ENCODE assay signal across 7 cellular contexts in the genomic region with DNA sequence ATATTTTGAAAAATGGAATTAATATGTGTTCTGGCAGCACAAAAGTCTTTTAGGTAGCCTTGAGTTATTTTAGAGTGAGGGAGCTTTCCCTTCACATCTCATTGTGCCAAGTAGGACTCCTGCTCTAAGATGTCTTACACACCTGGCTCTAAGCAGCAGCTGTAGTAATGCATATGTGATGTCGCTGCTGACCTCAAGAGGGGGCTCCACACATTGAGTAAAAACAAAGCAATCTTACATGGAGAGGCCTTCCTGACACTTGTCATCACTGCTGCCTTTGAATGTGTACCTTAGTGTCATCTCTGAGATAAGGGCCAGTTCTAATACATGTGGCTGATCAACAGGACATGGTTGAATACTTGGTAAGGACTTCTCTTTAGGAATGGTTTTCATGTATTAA.
A peak's percentile ranks its signal among the peaks of the same experiment; 100 is the strongest.
DNase-seq lines count a peak whose midpoint lies in the region; ATAC-seq and TF ChIP-seq lines count a peak whose summit lies in the region.

No MANE protein-coding gene starts in this region.

- H3K27me3 ChIP-seq in esophagus muscularis mucosa = no peaks in the 10 kb centered on the region

- intact Hi-C loops in esophagus muscularis mucosa (cut with DNase I) = no loop called here

- TF ChIP-seq CTCF in esophagus muscularis mucosa (IDR thresholded peaks at IDR 0.05) = peak in 1 of 3 experiments; percentile 33

- 25% methylated on average over 1 of the region's 1 CpG for WGBS in esophagus muscularis mucosa

- no peak for TF ChIP-seq EP300 in esophagus muscularis mucosa (IDR thresholded peaks at IDR 0.05)

- no peak overlapping the region for H3K27ac ChIP-seq in esophagus muscularis mucosa (replicated peaks in 1 of 4)

- peaks cover 0 to 13% (median 3%) of the 10 kb centered on the region in 4 donors for H3K36me3 ChIP-seq in esophagus muscularis mucosa

- DNase-seq in ELR (ENCODE audit: low read depth) (peak; percentile 64), NOMO-1 treated with DMSO at 0.1 percent for 48 hours (lab: John Stamatoyannopoulos, UW; ENCODE audit: unreplicated experiment) (peak; percentile 53), myocyte (ENCODE audit: low read depth) (peak; percentile 39), esophagus muscularis mucosa (ENCODE audit: extremely low spot score) (no peak)
- DNase-seq in central memory CD4-positive, alpha-beta T cell = peak; percentile 7

- H3K4me1 ChIP-seq in esophagus muscularis mucosa = peaks cover 0 to 9% (median 0%) of the 10 kb centered on the region in 4 donors

- H3K9me3 ChIP-seq in esophagus muscularis mucosa = no peaks in the 10 kb centered on the region

- no peak overlapping the region for H3K4me3 ChIP-seq in esophagus muscularis mucosa

- ATAC-seq in GM19324 (IDR thresholded peaks at IDR 0.05; ENCODE audit: low FRiP score, unreplicated experiment) = peak; percentile 53
- peak; percentile 77 for ATAC-seq in HG03135 (IDR thresholded peaks at IDR 0.05; ENCODE audit: unreplicated experiment)

- TF ChIP-seq POLR2A in esophagus muscularis mucosa (IDR thresholded peaks at IDR 0.05; ENCODE audit: low read depth) = no peak
